ENCODE assay signal across 8 cellular contexts in genomic region chr1:91022518-91022929, GRCh38. TPM values are rescaled to one million over a fixed set of nuclear protein-coding genes. Genes with fewer than 3 reads are reported as not detected.
DNase-seq lines count a peak whose midpoint lies in the region; ATAC-seq, FAIRE-seq and TF ChIP-seq lines count a peak whose summit lies in the region.

No MANE protein-coding gene starts in this region.

- H3F3A ChIP-seq in MM.1S (ENCODE audit: insufficient read depth, low read length), result peaks cover 22% of the 10 kb centered on the region; the same call in 1 of the 2 replicates

- dilution Hi-C loops in endothelial cell of umbilical vein (cut with MboI; ENCODE audit: extremely low pct_ligation_motif_present, low sequenced_read_pairs), result no loop called here

- H2AFZ ChIP-seq in MM.1S (ENCODE audit: low read length) (peak overlapping the region; percentile 82), endothelial cell of umbilical vein (ENCODE audit: low read depth, low read length) (peak overlapping the region; percentile 78), parathyroid adenoma (peak overlapping the region; percentile 83)

- no peak for FAIRE-seq in endothelial cell of umbilical vein (lab: Jason Lieb, UNC)

- H3K27ac ChIP-seq in MM.1S (ENCODE audit: low read length), result peak overlapping the region; percentile 99
- H3K27ac ChIP-seq in endothelial cell of umbilical vein (ENCODE audit: insufficient read depth, low read depth, low read length), result peak overlapping the region; percentile 97
- H3K27ac ChIP-seq in parathyroid adenoma, result peak overlapping the region; percentile 99

- no peak for TF ChIP-seq POLR2A in endothelial cell of umbilical vein (IDR thresholded peaks at IDR 0.05; ENCODE audit: low read depth, low read length)

- H3K9me1 ChIP-seq in endothelial cell of umbilical vein (replicated peaks; ENCODE audit: control insufficient read depth, extremely low read depth, insufficient read depth, low read length), result no peaks in the 10 kb centered on the region

- H3K9me3 ChIP-seq in MM.1S (replicated peaks; ENCODE audit: insufficient read depth, low read length) (no peaks in the 10 kb centered on the region), endothelial cell of umbilical vein (replicated peaks; ENCODE audit: control insufficient read depth, insufficient read depth, low read length) (no peaks in the 10 kb centered on the region), parathyroid adenoma (ENCODE audit: control insufficient read depth, low read length) (no peaks in the 10 kb centered on the region)

- H3K79me2 ChIP-seq in MM.1S (ENCODE audit: low read length), result peaks cover 39% of the 10 kb centered on the region
- H3K79me2 ChIP-seq in endothelial cell of umbilical vein (ENCODE audit: control insufficient read depth, insufficient read depth, low read length), result peaks cover 39% of the 10 kb centered on the region
- H3K79me2 ChIP-seq in parathyroid adenoma, result no peaks in the 10 kb centered on the region

- peaks cover 36% of the 10 kb centered on the region for H3K4me1 ChIP-seq in MM.1S (ENCODE audit: low read length)
- H3K4me1 ChIP-seq in endothelial cell of umbilical vein (ENCODE audit: control insufficient read depth, extremely low read depth, insufficient read depth, low read length), result peaks cover 19% of the 10 kb centered on the region
- H3K4me1 ChIP-seq in parathyroid adenoma, result no peaks in the 10 kb centered on the region

- H3K4me3 ChIP-seq in MM.1S (ENCODE audit: low read length), result peak overlapping the region; percentile 89
- peak overlapping the region in 2 of 3 experiments; percentile 72 to 81 for H3K4me3 ChIP-seq in endothelial cell of umbilical vein (replicated peaks in 1 of 3; ENCODE audit: insufficient read depth in 1 of 3, low read depth in 1 of 3, low read length in 3 of 3)
- H3K4me3 ChIP-seq in parathyroid adenoma (ENCODE audit: low read depth, low read length), result peak overlapping the region; percentile 88

- no TSS peak for BruUV-seq in endothelial cell of umbilical vein (replicated peaks; lab: Mats Ljungman, UMichigan)

- H3K9ac ChIP-seq in MM.1S (ENCODE audit: low read length) (peak overlapping the region; percentile 99; the same call in 1 of the 2 replicates), endothelial cell of umbilical vein (replicated peaks; ENCODE audit: extremely low read depth, insufficient read depth, low read length) (peak overlapping the region; percentile 99), parathyroid adenoma (no peak overlapping the region)

- H3K36me3 ChIP-seq in MM.1S (replicated peaks; ENCODE audit: insufficient read depth, low read length) (no peaks in the 10 kb centered on the region), endothelial cell of umbilical vein (ENCODE audit: control insufficient read depth in 2 of 2, extremely low read depth in 1 of 2, insufficient read depth in 2 of 2, low read length in 2 of 2) (no peaks in the 10 kb centered on the region), parathyroid adenoma (ENCODE audit: control insufficient read depth, insufficient read depth, low read length) (no peaks in the 10 kb centered on the region)

- no peak for DNase-seq in MM.1S
- DNase-seq in endothelial cell of umbilical vein (ENCODE audit: low read depth, low spot score), result no peak
- DNase-seq in stimulated activated CD4-positive, alpha-beta T cell treated with anti-CD3 and anti-CD28 coated beads, Interleukin-4, amount 100 ng/mL, for 4 hours, result no peak
- DNase-seq in LoVo (ENCODE audit: low spot score), result no peak

- peaks cover 19% of the 10 kb centered on the region; the same call in 1 of the 2 replicates for H4K20me1 ChIP-seq in MM.1S (ENCODE audit: insufficient read depth, low read length)
- H4K20me1 ChIP-seq in endothelial cell of umbilical vein (replicated peaks; ENCODE audit: control insufficient read depth, extremely low read depth, insufficient read depth, low read length), result peaks cover 4% of the 10 kb centered on the region

- no peak for TF ChIP-seq CTCF in MM.1S (IDR thresholded peaks at IDR 0.05; ENCODE audit: low read length)
- TF ChIP-seq CTCF in endothelial cell of umbilical vein (IDR thresholded peaks at IDR 0.05; ENCODE audit: extremely low read depth in 1 of 2, insufficient read depth in 1 of 2, low read depth in 1 of 2, low read length in 2 of 2), result no peak
- no peak for TF ChIP-seq CTCF in parathyroid adenoma (IDR thresholded peaks at IDR 0.05)

- ATAC-seq in GM18907 (IDR thresholded peaks at IDR 0.05; ENCODE audit: unreplicated experiment) (peak; percentile 19), HG03571 (IDR thresholded peaks at IDR 0.05; ENCODE audit: unreplicated experiment) (no peak), HG03045 (IDR thresholded peaks at IDR 0.05; ENCODE audit: unreplicated experiment) (no peak)

- H3K27me3 ChIP-seq in MM.1S (replicated peaks; ENCODE audit: insufficient read depth, low read length), result no peaks in the 10 kb centered on the region
- no peaks in the 10 kb centered on the region for H3K27me3 ChIP-seq in endothelial cell of umbilical vein (ENCODE audit: control insufficient read depth in 2 of 2, insufficient read depth in 2 of 2, low read length in 2 of 2)
- no peaks in the 10 kb centered on the region for H3K27me3 ChIP-seq in parathyroid adenoma (ENCODE audit: control insufficient read depth, insufficient read depth, low read length)

- POLR2A ChIA-PET in endothelial cell of umbilical vein (lab: Charles Lee), result no interaction called here

- no peaks in the 10 kb centered on the region for H3K9me2 ChIP-seq in MM.1S (replicated peaks; ENCODE audit: insufficient read depth, low read length)

- CTCF ChIA-PET in endothelial cell of umbilical vein (lab: Charles Lee), result interaction anchor here (1.0 to 1.7 kb wide), 4 partner anchors 11 to 301 kb away, joined by 3 to 8 read pairs (median 5); no protein-coding TSS in a partner anchor

- H3K4me2 ChIP-seq in MM.1S (ENCODE audit: low read depth, low read length), result peak overlapping the region; percentile 71
- H3K4me2 ChIP-seq in endothelial cell of umbilical vein (ENCODE audit: insufficient read depth, low read length), result peak overlapping the region; percentile 42
- peak overlapping the region; percentile 69 for H3K4me2 ChIP-seq in parathyroid adenoma (ENCODE audit: low read length)

- intact Hi-C loops in endothelial cell of umbilical vein (cut with micrococcal nuclease), result loop anchor here (5.0 kb wide), 1 partner anchor 145 kb away; no protein-coding TSS in a partner anchor

TF ChIP-seq in endothelial cell of umbilical vein, 7 proteins besides CTCF, POLR2A, EP300 and RAD21:
- TF ChIP-seq POLR2AphosphoS5 (IDR thresholded peaks at IDR 0.05; ENCODE audit: insufficient read depth, low read depth, low read length) (no peak), FOS (IDR thresholded peaks at IDR 0.05; ENCODE audit: borderline replicate concordance, insufficient read depth, low read length) (no peak), EZH2 (IDR thresholded peaks at IDR 0.05; ENCODE audit: borderline replicate concordance, low read depth, low read length, severe bottlenecking) (no peak), MYC (IDR thresholded peaks at IDR 0.05; ENCODE audit: low read depth, low read length) (no peak), GATA2 (IDR thresholded peaks at IDR 0.05; ENCODE audit: insufficient read depth, insufficient read length, low read depth, low read length) (no peak), JUN (IDR thresholded peaks at IDR 0.05; ENCODE audit: borderline replicate concordance, insufficient read depth, insufficient read length, low read depth) (no peak)
- TF ChIP-seq, protein P1, sequence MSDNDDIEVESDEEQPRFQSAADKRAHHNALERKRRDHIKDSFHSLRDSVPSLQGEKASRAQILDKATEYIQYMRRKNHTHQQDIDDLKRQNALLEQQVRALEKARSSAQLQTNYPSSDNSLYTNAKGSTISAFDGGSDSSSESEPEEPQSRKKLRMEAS (IDR thresholded peaks at IDR 0.05; ENCODE audit: insufficient read depth, insufficient read length), result no peak

RNA-seq across cellular contexts. Expression of gene ZNF644, which starts 0.7 kb away (rescaled TPM):
- 38.7 and 47.0 TPM in 2 replicates for total RNA-seq in endothelial cell of umbilical vein
- polyA plus RNA-seq in endothelial cell of umbilical vein, result 6.3 and 7.2 TPM in 2 replicates
- 10.7 and 11.1 TPM in 2 replicates for polyA plus RNA-seq in endothelial cell of umbilical vein (2011; cell fraction: cytosol; rRNA removed)
- 27.9 and 32.2 TPM in 2 replicates for polyA plus RNA-seq in endothelial cell of umbilical vein (2011; cell fraction: nucleus; rRNA removed)
- 17.9 and 19.8 TPM in 2 replicates for polyA plus RNA-seq in endothelial cell of umbilical vein (2012)
- polyA minus RNA-seq in endothelial cell of umbilical vein, result 54.6 and 55.9 TPM in 2 replicates
- 34.6 TPM for polyA minus RNA-seq in endothelial cell of umbilical vein (2011; cell fraction: cytosol; rRNA and poly(A)+ RNA removed)
- 158 and 203 TPM in 2 replicates for polyA minus RNA-seq in endothelial cell of umbilical vein (2011; cell fraction: nucleus; rRNA and poly(A)+ RNA removed)
